9 cellular contexts compared by ENCODE assay signal in the genomic region with DNA sequence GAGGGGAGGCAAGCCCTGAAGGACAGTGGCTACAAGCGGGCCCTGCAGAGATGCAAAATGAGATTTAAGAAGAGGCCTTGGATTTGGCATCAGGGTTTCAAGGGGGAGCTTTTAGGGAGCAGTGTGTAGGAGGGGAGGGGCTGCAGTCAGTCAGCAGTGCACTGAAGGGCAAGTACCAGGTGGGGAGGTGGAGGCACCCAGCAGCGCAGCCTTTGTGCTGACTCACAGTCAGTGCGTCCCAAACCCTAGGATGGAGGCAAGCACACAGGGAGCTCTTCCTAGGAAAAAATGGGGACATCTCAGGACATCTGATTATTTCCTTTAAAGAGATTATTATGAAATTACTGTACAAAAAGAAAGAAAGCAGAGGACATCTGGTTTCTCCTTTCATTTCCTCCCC.
DNase-seq lines count a peak whose midpoint lies in the region; ATAC-seq and TF ChIP-seq lines count a peak whose summit lies in the region.
"Had no signal": no experiment of that assay in that cellular context is flagged by ENCODE, and none has a peak within 500 bp of the region (broad histone marks: within the 10 kb centered on the region; RNA-seq: fewer than 3 reads in every experiment).

No MANE protein-coding gene starts in this region.

- H3K36me3 Mint-ChIP-seq in H9 (ENCODE audit: insufficient read depth in 1 of 3, low read depth in 3 of 3) (peaks cover 0 to 42% (median 4%) of the 10 kb centered on the region in 3 experiments; a peak in 6 of 7 replicates), naive B cell (peaks cover 14 to 47% of the 10 kb centered on the region in 2 donors)
- peaks cover 7% of the 10 kb centered on the region for H3K36me3 Mint-ChIP-seq in activated naive CD8-positive, alpha-beta T cell treated with anti-CD3 and anti-CD28 coated beads, Interleukin-2, amount 50 U/mL, for 24 hours (ENCODE audit: low read depth)

- H3K36me3 ChIP-seq in body of pancreas (replicated peaks in 1 of 2; ENCODE audit: insufficient read depth in 1 of 2, low read depth in 2 of 2), result no peaks in the 10 kb centered on the region
- peaks cover 60% of the 10 kb centered on the region for H3K36me3 ChIP-seq in effector memory CD4-positive, alpha-beta T cell (ENCODE audit: control insufficient read depth, insufficient read depth, low read length)

- no peak overlapping the region for H2AK5ac ChIP-seq in H9 (ENCODE audit: insufficient read length, low read length)

- no peak overlapping the region for H4K8ac ChIP-seq in H9 (replicated peaks; ENCODE audit: insufficient read length, low read depth, low read length)

- H4K91ac ChIP-seq in H9 (ENCODE audit: insufficient read length, low read depth, low read length), result no peak overlapping the region

- no peak overlapping the region for H2BK15ac ChIP-seq in H9 (ENCODE audit: low read depth, low read length)

- no peak overlapping the region for H3T11ph ChIP-seq in H9 (ENCODE audit: low read length)

- H3K4me3 Mint-ChIP-seq in H9 (no peak overlapping the region; a peak in 1 of 5 replicates), naive B cell (peak overlapping the region in 2 of 8 donors; percentile 1 to 74)
- H3K4me3 Mint-ChIP-seq in activated naive CD8-positive, alpha-beta T cell treated with anti-CD3 and anti-CD28 coated beads, Interleukin-2, amount 50 U/mL, for 24 hours, result no peak overlapping the region

- no peak overlapping the region for H2BK5ac ChIP-seq in H9 (ENCODE audit: insufficient read length, low read length)

- H3K4me3 ChIP-seq in AG04450 (ENCODE audit: low read depth, low read length), result no peak overlapping the region
- no peak overlapping the region for H3K4me3 ChIP-seq in body of pancreas
- no peak overlapping the region for H3K4me3 ChIP-seq in effector memory CD4-positive, alpha-beta T cell (ENCODE audit: insufficient read depth, low read depth, low read length, poor library complexity, severe bottlenecking)
- H3K4me3 ChIP-seq: ascending aorta had no signal

- H3K14ac ChIP-seq in H9 (ENCODE audit: insufficient read depth, low read length), result no peak overlapping the region

- TF ChIP-seq POLR2A in erythroblast (IDR thresholded peaks at IDR 0.05; ENCODE audit: low read length) (no peak), body of pancreas (IDR thresholded peaks at IDR 0.05) (no peak)

- no peak overlapping the region for H3K56ac ChIP-seq in H9 (ENCODE audit: insufficient read length, low read depth, low read length)

- DNase-seq in AG04450 (ENCODE audit: low read depth, low spot score), result no peak
- no peak for DNase-seq in H9
- no peak for DNase-seq in activated naive CD8-positive, alpha-beta T cell treated with anti-CD3 and anti-CD28 coated beads, Interleukin-2, amount 50 U/mL, for 24 hours
- no peak for DNase-seq in naive B cell
- DNase-seq in erythroblast (lab: John Stamatoyannopoulos, UW), result no peak
- DNase-seq in body of pancreas, result no peak
- no peak for DNase-seq in NCI-H2107 (lab: John Stamatoyannopoulos, UW)
- no peak for DNase-seq in effector memory CD4-positive, alpha-beta T cell

- H3K27me3 Mint-ChIP-seq in H9 (ENCODE audit: low read depth) (no peaks in the 10 kb centered on the region), naive B cell (no peaks in the 10 kb centered on the region)
- H3K27me3 Mint-ChIP-seq in activated naive CD8-positive, alpha-beta T cell treated with anti-CD3 and anti-CD28 coated beads, Interleukin-2, amount 50 U/mL, for 24 hours, result no peaks in the 10 kb centered on the region

- H3K9me3 ChIP-seq in AG04450 (ENCODE audit: control insufficient read depth, insufficient read depth, low read length), result no peaks in the 10 kb centered on the region; the same call in 1 of the 2 replicates
- H3K9me3 ChIP-seq in H9 (ENCODE audit: control insufficient read depth, low read depth, low read length), result no peaks in the 10 kb centered on the region
- H3K9me3 ChIP-seq in body of pancreas, result no peaks in the 10 kb centered on the region
- no peaks in the 10 kb centered on the region for H3K9me3 ChIP-seq in effector memory CD4-positive, alpha-beta T cell (ENCODE audit: control insufficient read depth, low read length)
- H3K9me3 ChIP-seq: ascending aorta had no signal

- H3K18ac ChIP-seq in H9 (ENCODE audit: insufficient read length, low read depth, low read length), result no peak overlapping the region

- H3K4me2 ChIP-seq in H9 (ENCODE audit: insufficient read depth, insufficient read length, low read length), result no peak overlapping the region

- POLR2A ChIA-PET in AG04450 (lab: Yijun Ruan, JAX), result no interaction called here

- peaks cover 11% of the 10 kb centered on the region; the same call in 1 of the 2 replicates for H3K4me1 ChIP-seq in H9 (ENCODE audit: insufficient read depth, low read length)
- peaks cover 15% of the 10 kb centered on the region for H3K4me1 ChIP-seq in body of pancreas
- H3K4me1 ChIP-seq in effector memory CD4-positive, alpha-beta T cell (ENCODE audit: control insufficient read depth, insufficient read depth, low read length, poor library complexity, severe bottlenecking), result peaks cover 3% of the 10 kb centered on the region

- no peak overlapping the region for H3K23ac ChIP-seq in H9 (ENCODE audit: insufficient read length, low read depth, low read length)

- no peak for ATAC-seq in activated naive CD8-positive, alpha-beta T cell treated with anti-CD3 and anti-CD28 coated beads, Interleukin-2, amount 50 U/mL, for 24 hours
- ATAC-seq in naive B cell (ENCODE audit: low read depth in 2 of 2) (no peak), body of pancreas (no peak)

- H3K9ac ChIP-seq in H9 (ENCODE audit: extremely low read depth, insufficient read length, low read length), result no peak overlapping the region

- peak overlapping the region; percentile 98 for H3K27ac ChIP-seq in AG04450 (ENCODE audit: low read depth, low read length)
- no peak overlapping the region for H3K27ac ChIP-seq in H9 (ENCODE audit: insufficient read length, low read depth, low read length)
- H3K27ac ChIP-seq in body of pancreas, result peak overlapping the region in 2 of 4 donors; percentile 27 to 49
- H3K27ac ChIP-seq in effector memory CD4-positive, alpha-beta T cell (ENCODE audit: insufficient read depth, low read length, poor library complexity, severe bottlenecking), result no peak overlapping the region

- H2AFZ ChIP-seq in H9 (ENCODE audit: low read length), result no peak overlapping the region

- H3K27ac Mint-ChIP-seq in H9 (peak overlapping the region; percentile 45 to 79 (median 57); a peak in 4 of 7 replicates), naive B cell (peak overlapping the region in 4 of 6 donors; percentile 47 to 95 (median 84))
- peak overlapping the region; percentile 79 for H3K27ac Mint-ChIP-seq in activated naive CD8-positive, alpha-beta T cell treated with anti-CD3 and anti-CD28 coated beads, Interleukin-2, amount 50 U/mL, for 24 hours

- CTCF ChIA-PET in AG04450 (lab: Charles Lee), result interaction anchor here (0.5 to 0.6 kb wide), 2 partner anchors 336 to 1352 kb away, joined by 3 read pairs; no protein-coding TSS in a partner anchor

- no CpG with 5 or more reads among the region's 3 CpGs for WGBS in H9 (ENCODE audit: extremely low coverage, insufficient read length, low lambda C conversion rate)
- 96 to 97% methylated on average over 3 of the region's 3 CpGs for whole genome bisulfite sequencing in body of pancreas, 2 donors

- no peaks in the 10 kb centered on the region for H3K9me3 Mint-ChIP-seq in H9
- no peaks in the 10 kb centered on the region for H3K9me3 Mint-ChIP-seq in activated naive CD8-positive, alpha-beta T cell treated with anti-CD3 and anti-CD28 coated beads, Interleukin-2, amount 50 U/mL, for 24 hours
- H3K9me3 Mint-ChIP-seq in naive B cell, result no peaks in the 10 kb centered on the region

- no peaks in the 10 kb centered on the region for H3K79me1 ChIP-seq in H9 (ENCODE audit: insufficient read depth, low read depth, low read length, poor library complexity, severe bottlenecking)

- no peaks in the 10 kb centered on the region for H3K79me2 ChIP-seq in H9 (ENCODE audit: insufficient read depth, low read length)

- no peak overlapping the region for H4K5ac ChIP-seq in H9 (ENCODE audit: insufficient read length, low read depth, low read length)

- H2BK20ac ChIP-seq in H9 (ENCODE audit: low read depth, low read length, poor library complexity, severe bottlenecking), result no peak overlapping the region

- H3K4me1 Mint-ChIP-seq in H9 (peaks cover 37 to 48% of the 10 kb centered on the region in 2 experiments), naive B cell (peaks cover 42 to 67% (median 60%) of the 10 kb centered on the region in 3 donors)
- peaks cover 52% of the 10 kb centered on the region for H3K4me1 Mint-ChIP-seq in activated naive CD8-positive, alpha-beta T cell treated with anti-CD3 and anti-CD28 coated beads, Interleukin-2, amount 50 U/mL, for 24 hours

- TF ChIP-seq CTCF in AG04450 (IDR thresholded peaks at IDR 0.05; ENCODE audit: low read depth, low read length), result no peak
- no peak for TF ChIP-seq CTCF in H9 (conservative IDR thresholded peaks at IDR 0.05)
- no peak for TF ChIP-seq CTCF in body of pancreas (IDR thresholded peaks at IDR 0.05)

- H2BK120ac ChIP-seq in H9 (ENCODE audit: low read depth, low read length, poor library complexity, severe bottlenecking), result no peak overlapping the region

- intact Hi-C loops in body of pancreas (cut with DNase I), result no loop called here

- H3K23me2 ChIP-seq in H9 (ENCODE audit: insufficient read length, low read depth, low read length, poor library complexity, severe bottlenecking), result no peaks in the 10 kb centered on the region

- no peaks in the 10 kb centered on the region for H4K20me1 ChIP-seq in H9 (ENCODE audit: control insufficient read depth, insufficient read depth, insufficient read length)

- no peak overlapping the region for H3K4ac ChIP-seq in H9 (ENCODE audit: low read depth, low read length)

- no peak overlapping the region for H2BK12ac ChIP-seq in H9 (ENCODE audit: insufficient read length, low read depth, low read length)

- H3K27me3 ChIP-seq in AG04450 (ENCODE audit: control insufficient read depth, insufficient read depth, low read length) (no peaks in the 10 kb centered on the region), H9 (ENCODE audit: insufficient read depth, low read length) (no peaks in the 10 kb centered on the region), body of pancreas (no peaks in the 10 kb centered on the region)
- H3K27me3 ChIP-seq in effector memory CD4-positive, alpha-beta T cell (replicated peaks; ENCODE audit: control insufficient read depth, insufficient read depth, low read length, poor library complexity, severe bottlenecking), result no peaks in the 10 kb centered on the region
- H3K27me3 ChIP-seq: ascending aorta had no signal
